In genomic region chr10:124450010-124450782, GRCh38 we compare ENCODE assay signal across 1 cellular context.
TF ChIP-seq lines count a peak whose summit lies in the region.

TSS of gene NKX1-2 (minus strand) at chr10:124450035. CDS start at chr10:124449943, 92 bp downstream.

TF ChIP-seq in HEK293, 187 proteins besides CTCF, POLR2A, EP300 and RAD21 (continued from another document):
- TF ChIP-seq INSM2 (tag by site-specific recombination; IDR thresholded peaks at IDR 0.05): no peak
- TF ChIP-seq ZBTB49 (tag by site-specific recombination; IDR thresholded peaks at IDR 0.05; ENCODE audit: low read depth): no peak
- TF ChIP-seq ZNF335 (tag by site-specific recombination; conservative IDR thresholded peaks at IDR 0.05): peak; percentile 31
- TF ChIP-seq ZNF548 (tag by site-specific recombination; IDR thresholded peaks at IDR 0.05): no peak
- peak; percentile 85 for TF ChIP-seq ZBTB26 (tag by site-specific recombination; optimal IDR thresholded peaks at IDR 0.05)
